ENCODE assay signal across 17 cellular contexts in the genomic region with DNA sequence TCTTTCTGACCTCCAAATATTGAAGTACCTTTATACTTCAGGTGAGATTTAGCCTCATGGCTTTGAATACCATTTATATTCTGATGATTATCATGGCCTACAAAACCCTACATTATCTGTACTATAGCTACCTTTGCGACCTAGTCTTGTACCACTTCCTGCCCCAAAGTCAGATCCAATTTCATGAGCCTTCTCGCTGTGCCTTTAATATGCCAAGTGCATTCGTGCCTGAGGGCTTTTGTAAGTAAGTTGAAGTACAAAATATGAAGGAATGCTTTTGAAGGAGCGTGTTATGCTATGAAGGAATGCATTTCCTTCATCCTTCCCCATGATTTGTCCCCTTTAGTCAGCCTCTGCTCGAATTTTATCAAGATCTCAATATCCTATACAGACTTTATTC. TPM values are rescaled to one million over a fixed set of nuclear protein-coding genes. Genes with fewer than 3 reads are reported as not detected.
A peak's percentile ranks its signal among the peaks of the same experiment; 100 is the strongest.
DNase-seq lines count a peak whose midpoint lies in the region; ATAC-seq and TF ChIP-seq lines count a peak whose summit lies in the region.
"Had no signal": no experiment of that assay in that cellular context is flagged by ENCODE, and none has a peak within 500 bp of the region (broad histone marks: within the 10 kb centered on the region; RNA-seq: fewer than 3 reads in every experiment).

No MANE protein-coding gene starts in this region.

- H2AFZ ChIP-seq in HCT116 (ENCODE audit: low read depth, low read length, poor library complexity, severe bottlenecking) = no peak overlapping the region

- H3K9me3 ChIP-seq in CD4-positive, CD25-positive, alpha-beta regulatory T cell (ENCODE audit: control insufficient read depth in 2 of 2, low read length in 2 of 2) = no peaks in the 10 kb centered on the region
- no peaks in the 10 kb centered on the region for H3K9me3 ChIP-seq in HCT116 (ENCODE audit: control insufficient read depth in 1 of 2, insufficient read depth in 1 of 2, low read depth in 1 of 2, low read length in 2 of 2)
- H3K9me3 ChIP-seq: tibial nerve had no signal

- no peak for TF ChIP-seq RAD21 in HCT116 (IDR thresholded peaks at IDR 0.05; ENCODE audit: low read depth)

- H3K36me3 Mint-ChIP-seq in CD4-positive, CD25-positive, alpha-beta regulatory T cell = peaks cover 10% of the 10 kb centered on the region
- H3K36me3 Mint-ChIP-seq in activated T-helper 2 cell treated with anti-CD3 and anti-CD28 coated beads, Interferon-gamma antibody, Interleukin-2, Interleukin-4, amounts not matched to agents 10 μg/mL and 5 μg/mL and 100 μg/mL, durations not matched to agents 14 hours and 24 hours and 36 hours (ENCODE audit: low read depth) = peaks cover 59% of the 10 kb centered on the region
- peaks cover 8% of the 10 kb centered on the region for H3K36me3 Mint-ChIP-seq in memory B cell

- BruUV-seq in HCT116 (replicated peaks; lab: Mats Ljungman, UMichigan) = no TSS peak

- H4K20me1 ChIP-seq in HCT116 (ENCODE audit: insufficient read depth) = peaks cover 15% of the 10 kb centered on the region; the same call in 1 of the 2 replicates

- peaks cover 20% of the 10 kb centered on the region for H3K79me2 ChIP-seq in HCT116 (ENCODE audit: insufficient read depth, low read length)

- H3K9me2 ChIP-seq in HCT116 (ENCODE audit: insufficient read depth) = no peaks in the 10 kb centered on the region

- TF ChIP-seq CTCF in HCT116 (IDR thresholded peaks at IDR 0.05 in 2 of 3, conservative IDR thresholded peaks at IDR 0.05 in 1 of 3; ENCODE audit: borderline replicate concordance in 1 of 3, insufficient read depth in 1 of 3, low read depth in 2 of 3, low read length in 2 of 3) = no peak

- H3K9ac ChIP-seq in HCT116 (ENCODE audit: low read length) = no peak overlapping the region

- no peaks in the 10 kb centered on the region for H3K4me1 ChIP-seq in CD4-positive, CD25-positive, alpha-beta regulatory T cell (ENCODE audit: control insufficient read depth, insufficient read depth, low read length, poor library complexity, severe bottlenecking)
- H3K4me1 ChIP-seq in HCT116 (ENCODE audit: control insufficient read depth in 1 of 2, insufficient read depth in 2 of 2, low read length in 2 of 2) = peaks cover 0 to 5% of the 10 kb centered on the region in 2 experiments; a peak in 1 of 4 replicates

- CTCF ChIA-PET in HCT116 (lab: Charles Lee) = no interaction called here

- no peak overlapping the region for H3K4me3 ChIP-seq in CD4-positive, CD25-positive, alpha-beta regulatory T cell (ENCODE audit: low read depth, low read length)
- H3K4me3 ChIP-seq in HCT116 (replicated peaks in 1 of 2; ENCODE audit: low read depth in 1 of 2, low read length in 2 of 2) = no peak overlapping the region
- H3K4me3 ChIP-seq: cardiac muscle cell, tibial nerve had no signal

- peak overlapping the region; percentile 47 for H3K27ac ChIP-seq in CD4-positive, CD25-positive, alpha-beta regulatory T cell (ENCODE audit: insufficient read depth, low read length, poor library complexity, severe bottlenecking)
- H3K27ac ChIP-seq in HCT116 (ENCODE audit: low read depth, low read length) = no peak overlapping the region
- H3K27ac ChIP-seq: tibial nerve had no signal

- DNase-seq in CD4-positive, CD25-positive, alpha-beta regulatory T cell = peak in 1 of 3 donors; percentile 25
- DNase-seq in HCT116 (ENCODE audit: low read depth, low spot score) (no peak), memory B cell (ENCODE audit: low spot score in 2 of 2) (no peak), Right ventricle myocardium inferior (ENCODE audit: missing footprints) (no peak), cerebellum (ENCODE audit: low spot score) (no peak)
- no peak for DNase-seq in activated T-helper 2 cell treated with anti-CD3 and anti-CD28 coated beads, Interferon-gamma antibody, Interleukin-2, Interleukin-4, amounts not matched to agents 10 μg/mL and 5 μg/mL and 100 μg/mL, durations not matched to agents 14 hours and 24 hours and 36 hours (ENCODE audit: low spot score)
- DNase-seq: activated CD4-positive, alpha-beta T cell treated with anti-CD3 and anti-CD28 coated beads, Interleukin-2, amount 50 U/mL, for 4 hours; activated gamma-delta T cell treated with Interleukin-2 at 50 U/mL for 16 hours; DND-41; KBM-7; NCI-H1694; NCI-H526; posterior cingulate gyrus had no signal

- H3K27ac Mint-ChIP-seq in CD4-positive, CD25-positive, alpha-beta regulatory T cell = peak overlapping the region in 2 of 3 donors; percentile 26 to 68
- H3K27ac Mint-ChIP-seq in activated T-helper 2 cell treated with anti-CD3 and anti-CD28 coated beads, Interferon-gamma antibody, Interleukin-2, Interleukin-4, amounts not matched to agents 10 μg/mL and 5 μg/mL and 100 μg/mL, durations not matched to agents 14 hours and 24 hours and 36 hours = peak overlapping the region; percentile 42
- peak overlapping the region; percentile 58 for H3K27ac Mint-ChIP-seq in memory B cell

- H3K4me3 Mint-ChIP-seq in CD4-positive, CD25-positive, alpha-beta regulatory T cell = no peak overlapping the region
- no peak overlapping the region for H3K4me3 Mint-ChIP-seq in activated T-helper 2 cell treated with anti-CD3 and anti-CD28 coated beads, Interferon-gamma antibody, Interleukin-2, Interleukin-4, amounts not matched to agents 10 μg/mL and 5 μg/mL and 100 μg/mL, durations not matched to agents 14 hours and 24 hours and 36 hours (ENCODE audit: low read depth)
- H3K4me3 Mint-ChIP-seq in memory B cell = no peak overlapping the region

- intact Hi-C loops in HCT116 (cut with micrococcal nuclease) = no loop called here
- intact Hi-C loops in activated T-helper 2 cell treated with anti-CD3 and anti-CD28 coated beads, Interferon-gamma antibody, Interleukin-2, Interleukin-4, amounts not matched to agents 10 μg/mL and 5 μg/mL and 100 μg/mL, durations not matched to agents 14 hours and 24 hours and 36 hours (cut with micrococcal nuclease) = loop anchor here (5.0 kb wide), 1 partner anchor 91 kb away; no protein-coding TSS in a partner anchor
- intact Hi-C loops in Right ventricle myocardium inferior (cut with DNase I) = no loop called here

- RAD21 ChIA-PET in HCT116 (lab: Charles Lee; ENCODE audit: low non-redundant PET in 1 of 2, low total read pairs in 2 of 2, uncharacterized antibody in 2 of 2, unreplicated experiment in 2 of 2) = no interaction called here

- POLR2A ChIA-PET in HCT116 (lab: Charles Lee) = interaction anchor here (2.1 kb wide), 1 partner anchor 9 kb away, joined by 5 read pairs; a partner anchor contains a TSS

- TF ChIP-seq POLR2A in HCT116 (IDR thresholded peaks at IDR 0.05; ENCODE audit: borderline replicate concordance, extremely low read depth, insufficient read depth, insufficient read length) = no peak

- no peak overlapping the region for H3K4me2 ChIP-seq in HCT116 (ENCODE audit: low read length)

- no peaks in the 10 kb centered on the region for H3K27me3 ChIP-seq in CD4-positive, CD25-positive, alpha-beta regulatory T cell (ENCODE audit: control insufficient read depth, insufficient read depth, low read length)
- H3K27me3 ChIP-seq in HCT116 (ENCODE audit: insufficient read depth, low read length) = no peaks in the 10 kb centered on the region
- H3K27me3 ChIP-seq: cardiac muscle cell, tibial nerve had no signal

- no peaks in the 10 kb centered on the region for H3K27me3 Mint-ChIP-seq in CD4-positive, CD25-positive, alpha-beta regulatory T cell
- H3K27me3 Mint-ChIP-seq in activated T-helper 2 cell treated with anti-CD3 and anti-CD28 coated beads, Interferon-gamma antibody, Interleukin-2, Interleukin-4, amounts not matched to agents 10 μg/mL and 5 μg/mL and 100 μg/mL, durations not matched to agents 14 hours and 24 hours and 36 hours (ENCODE audit: low read depth) = no peaks in the 10 kb centered on the region
- H3K27me3 Mint-ChIP-seq in memory B cell = no peaks in the 10 kb centered on the region

- H3K4me1 Mint-ChIP-seq in CD4-positive, CD25-positive, alpha-beta regulatory T cell = peaks cover 19 to 63% (median 47%) of the 10 kb centered on the region in 4 donors
- peaks cover 36% of the 10 kb centered on the region for H3K4me1 Mint-ChIP-seq in activated T-helper 2 cell treated with anti-CD3 and anti-CD28 coated beads, Interferon-gamma antibody, Interleukin-2, Interleukin-4, amounts not matched to agents 10 μg/mL and 5 μg/mL and 100 μg/mL, durations not matched to agents 14 hours and 24 hours and 36 hours (ENCODE audit: low read depth)
- H3K4me1 Mint-ChIP-seq in memory B cell = peaks cover 32% of the 10 kb centered on the region

- peaks cover 31% of the 10 kb centered on the region for H3K36me3 ChIP-seq in CD4-positive, CD25-positive, alpha-beta regulatory T cell (ENCODE audit: control insufficient read depth, insufficient read depth, low read length)
- H3K36me3 ChIP-seq in HCT116 (ENCODE audit: control insufficient read depth in 1 of 2, insufficient read depth in 2 of 2, low read length in 2 of 2) = peaks cover 12 to 23% of the 10 kb centered on the region in 2 experiments; a peak in 3 of 4 replicates

- no peak for ATAC-seq in CD4-positive, CD25-positive, alpha-beta regulatory T cell (ENCODE audit: low read depth in 2 of 2)
- ATAC-seq in HCT116 = no peak
- no peak for ATAC-seq in memory B cell (ENCODE audit: low read depth)
- no peak for ATAC-seq in HG03354 (IDR thresholded peaks at IDR 0.05; ENCODE audit: poor library complexity, severe bottlenecking, unreplicated experiment)
- ATAC-seq in HG03135 (IDR thresholded peaks at IDR 0.05; ENCODE audit: unreplicated experiment) = no peak
- ATAC-seq in Right ventricle myocardium inferior = no peak

- H3K9me3 Mint-ChIP-seq in CD4-positive, CD25-positive, alpha-beta regulatory T cell = no peaks in the 10 kb centered on the region
- no peaks in the 10 kb centered on the region for H3K9me3 Mint-ChIP-seq in activated T-helper 2 cell treated with anti-CD3 and anti-CD28 coated beads, Interferon-gamma antibody, Interleukin-2, Interleukin-4, amounts not matched to agents 10 μg/mL and 5 μg/mL and 100 μg/mL, durations not matched to agents 14 hours and 24 hours and 36 hours
- no peaks in the 10 kb centered on the region for H3K9me3 Mint-ChIP-seq in memory B cell

TF ChIP-seq in HCT116, 20 proteins besides CTCF, POLR2A, EP300 and RAD21 (continues in another document):
- TF ChIP-seq CBX3 (IDR thresholded peaks at IDR 0.05; ENCODE audit: low read depth) = no peak

RNA-seq across cellular contexts. Expression of a gene that starts 9.3 kb away (rescaled TPM):
- total RNA-seq in CD4-positive, CD25-positive, alpha-beta regulatory T cell = 2.9 TPM
- polyA plus RNA-seq in CD4-positive, CD25-positive, alpha-beta regulatory T cell = under 1 TPM in 3 of 4 donors, not detected in 1; 0.25 to 0.84 (median 0.26) TPM
- total RNA-seq in HCT116 (2021; ENCODE audit: unreplicated experiment) (5.0 TPM), Right ventricle myocardium inferior (10.6 TPM), cerebellum (4.0 TPM)
- polyA plus RNA-seq in HCT116 (2012) = 4.2 and 5.3 TPM in 2 replicates
- 1.3 and 1.7 TPM in 2 replicates for total RNA-seq in activated T-helper 2 cell treated with anti-CD3 and anti-CD28 coated beads, Interferon-gamma antibody, Interleukin-2, Interleukin-4, amounts not matched to agents 10 μg/mL and 5 μg/mL and 100 μg/mL, durations not matched to agents 14 hours and 24 hours and 36 hours

RNA-seq across cellular contexts. Expression of a gene that starts 10.0 kb away (rescaled TPM):
- 1,575 TPM for total RNA-seq in CD4-positive, CD25-positive, alpha-beta regulatory T cell
- 1,000 to 10,000 TPM; 4,189 to 7,317 (median 5,908) TPM for polyA plus RNA-seq in CD4-positive, CD25-positive, alpha-beta regulatory T cell
- 915 TPM for total RNA-seq in HCT116 (2021; ENCODE audit: unreplicated experiment)
- 810 and 999 TPM in 2 replicates for polyA plus RNA-seq in HCT116 (2012)
- total RNA-seq in activated T-helper 2 cell treated with anti-CD3 and anti-CD28 coated beads, Interferon-gamma antibody, Interleukin-2, Interleukin-4, amounts not matched to agents 10 μg/mL and 5 μg/mL and 100 μg/mL, durations not matched to agents 14 hours and 24 hours and 36 hours = 1,112 and 1,127 TPM in 2 replicates
- total RNA-seq in Right ventricle myocardium inferior = 782 TPM
- 498 TPM for total RNA-seq in cerebellum
